Comparison of ENCODE assay signal across 8 cellular contexts in genomic region chr1:179016694-179017382, GRCh38. TPM values are rescaled to one million over a fixed set of nuclear protein-coding genes. Genes with fewer than 3 reads are reported as not detected.
DNase-seq lines count a peak whose midpoint lies in the region; ATAC-seq and TF ChIP-seq lines count a peak whose summit lies in the region.

No MANE protein-coding gene starts in this region.

- peak overlapping the region; percentile 90 for H3K27ac ChIP-seq in colonic mucosa
- peak overlapping the region in 1 of 2 donors; percentile 27 for H3K27ac ChIP-seq in uterus

- H3K27me3 ChIP-seq in colonic mucosa = no peaks in the 10 kb centered on the region
- H3K27me3 ChIP-seq in uterus = no peaks in the 10 kb centered on the region

- H3K9me3 ChIP-seq in colonic mucosa (no peaks in the 10 kb centered on the region), uterus (no peaks in the 10 kb centered on the region)

- H3K4me1 ChIP-seq in colonic mucosa (peaks cover 7% of the 10 kb centered on the region), uterus (peaks cover 0 to 8% of the 10 kb centered on the region in 2 donors)

- no peak for TF ChIP-seq POLR2A in uterus (IDR thresholded peaks at IDR 0.05)

- intact Hi-C loops in colonic mucosa (cut with DNase I) = no loop called here
- intact Hi-C loops in uterus (cut with DNase I; ENCODE audit: low total_unique reads) = no loop called here

- H3K4me3 ChIP-seq in colonic mucosa = peak overlapping the region; percentile 16
- H3K4me3 ChIP-seq in uterus = no peak overlapping the region

- no peaks in the 10 kb centered on the region for H3K36me3 ChIP-seq in colonic mucosa
- no peaks in the 10 kb centered on the region for H3K36me3 ChIP-seq in uterus

- TF ChIP-seq CTCF in colonic mucosa (IDR thresholded peaks at IDR 0.05) = no peak
- TF ChIP-seq CTCF in uterus (IDR thresholded peaks at IDR 0.05) = no peak

- DNase-seq in Daoy (ENCODE audit: low read depth) (peak; percentile 97), NCI-H345 treated with DMSO at 0.1 percent for 48 hours (lab: John Stamatoyannopoulos, UW; ENCODE audit: unreplicated experiment) (peak; percentile 9), colonic mucosa (peak; percentile 99), lung microvascular endothelial cell (ENCODE audit: low read depth in 2 of 2) (peak; percentile 63 to 86), uterus (peak; percentile 68 to 70)
- no peak for DNase-seq in activated CD4-positive, alpha-beta T cell treated with anti-CD3 and anti-CD28 coated beads for 1 hour
- DNase-seq in activated effector memory CD4-positive, alpha-beta T cell treated with Interleukin-2 at 50 U/mL for 16 hours = no peak

- peak overlapping the region in 1 of 2 donors; percentile 65 for H3K9ac ChIP-seq in colonic mucosa (ENCODE audit: low read depth in 2 of 2, low read length in 2 of 2)

- no peak for ATAC-seq in HG02763 (IDR thresholded peaks at IDR 0.05; ENCODE audit: unreplicated experiment)

RNA-seq across cellular contexts. Expression of gene FAM20B, which starts 8.9 kb away (rescaled TPM):
- 30.9 and 38.5 TPM in 2 replicates for total RNA-seq in Daoy (2014; rRNA removed; shearing (Covaris generic))
- 10 to 100 TPM; 38.9 to 45.1 TPM for total RNA-seq in colonic mucosa
- 19.2 and 25.6 TPM in 2 replicates for total RNA-seq in lung microvascular endothelial cell
- total RNA-seq in uterus = 10 to 100 TPM; 12.8 to 70.1 (median 36.7) TPM

Comparison
In these comparisons a context has a peak if more than half of its experiments do, and no peak if none do; other contexts are left out.
1. DNase-seq: peak in Daoy (single experiment), NCI-H345 treated with DMSO at 0.1 percent for 48 hours (single experiment), colonic mucosa (single experiment), lung microvascular endothelial cell (2 of 2) and uterus (2 of 2); none in activated CD4-positive, alpha-beta T cell treated with anti-CD3 and anti-CD28 coated beads for 1 hour (single experiment) and activated effector memory CD4-positive, alpha-beta T cell treated with Interleukin-2 at 50 U/mL for 16 hours (single experiment).